ENCODE assay signal across 29 cellular contexts in the genomic region with DNA sequence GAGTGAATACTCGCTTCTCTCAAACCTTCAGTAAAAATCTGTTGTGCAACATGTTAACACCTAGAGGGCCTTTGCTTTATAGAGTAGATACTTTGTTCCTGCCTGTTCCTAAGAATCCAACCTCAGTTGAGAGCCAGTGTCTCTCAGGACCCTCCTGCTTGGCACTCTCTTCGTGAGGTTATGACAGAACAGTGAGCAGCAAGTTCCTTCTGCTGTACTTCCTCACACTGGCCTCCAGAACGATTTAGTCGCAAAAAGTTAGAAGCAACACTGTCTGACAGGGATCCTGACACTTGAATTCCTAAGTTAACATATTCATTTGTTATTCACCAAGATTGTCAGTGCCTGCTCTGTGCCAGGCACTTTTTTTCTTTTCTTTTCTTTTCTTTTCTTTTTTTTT. TPM values are rescaled to one million over a fixed set of nuclear protein-coding genes. Genes with fewer than 3 reads are reported as not detected.
DNase-seq lines count a peak whose midpoint lies in the region; ATAC-seq and TF ChIP-seq lines count a peak whose summit lies in the region.
"Had no signal": no experiment of that assay in that cellular context is flagged by ENCODE, and none has a peak within 500 bp of the region (broad histone marks: within the 10 kb centered on the region; RNA-seq: fewer than 3 reads in every experiment).

No MANE protein-coding gene starts in this region.

- H3K4me1 ChIP-seq in cardiac muscle cell (ENCODE audit: low read depth) (no peaks in the 10 kb centered on the region), left ventricle myocardium inferior (peaks cover 16% of the 10 kb centered on the region), sigmoid colon (no peaks in the 10 kb centered on the region)
- H3K4me1 ChIP-seq: ascending aorta, spleen, upper lobe of left lung had no signal

- H3K36me3 Mint-ChIP-seq in T-cell (peaks cover 39% of the 10 kb centered on the region), brain (peaks cover 73% of the 10 kb centered on the region)

- no peak overlapping the region for H3K4me3 Mint-ChIP-seq in T-cell
- no peak overlapping the region for H3K4me3 Mint-ChIP-seq in brain
- H3K4me3 Mint-ChIP-seq: activated CD4-positive, alpha-beta T cell treated with anti-CD3 and anti-CD28 coated beads, Interleukin-2, amount 10 ng/mL, durations not matched to agents 7 days and 5 days; dendritic cell treated with granulocyte-macrophage colony-stimulating factor and Interleukin-4, amounts not matched to agents 40 ng/mL and 50 ng/mL, for 4 days; GM23338; neural progenitor cell had no signal

- TF ChIP-seq POLR2A in sigmoid colon (IDR thresholded peaks at IDR 0.05) = no peak

- 77 to 86% methylated on average over 4 of the region's 4 CpGs for WGBS in sigmoid colon, 2 donors

- H3K27ac ChIP-seq in cardiac muscle cell = peak overlapping the region; percentile 32
- no peak overlapping the region for H3K27ac ChIP-seq in left ventricle myocardium inferior (replicated peaks)
- no peak overlapping the region for H3K27ac ChIP-seq in sigmoid colon
- H3K27ac ChIP-seq: ascending aorta, neural progenitor cell, RWPE1, spleen, upper lobe of left lung had no signal

- no peaks in the 10 kb centered on the region for H3K9me3 ChIP-seq in cardiac muscle cell (ENCODE audit: low read depth)
- H3K9me3 ChIP-seq in left ventricle myocardium inferior (replicated peaks) = no peaks in the 10 kb centered on the region
- no peaks in the 10 kb centered on the region for H3K9me3 ChIP-seq in sigmoid colon
- H3K9me3 ChIP-seq: ascending aorta, mucosa of descending colon, spleen, upper lobe of left lung had no signal

- TF ChIP-seq CTCF in cardiac muscle cell (IDR thresholded peaks at IDR 0.05; ENCODE audit: low read depth, low read length) = no peak
- TF ChIP-seq CTCF in left ventricle myocardium inferior (IDR thresholded peaks at IDR 0.05; ENCODE audit: borderline replicate concordance) = no peak
- no peak for TF ChIP-seq CTCF in brain (conservative IDR thresholded peaks at IDR 0.05)
- no peak for TF ChIP-seq CTCF in sigmoid colon (IDR thresholded peaks at IDR 0.05)

- H3K36me3 ChIP-seq in cardiac muscle cell = peaks cover 15% of the 10 kb centered on the region
- H3K36me3 ChIP-seq in left ventricle myocardium inferior = peaks cover 31% of the 10 kb centered on the region
- H3K36me3 ChIP-seq in sigmoid colon = peaks cover 0 to 33% (median 7%) of the 10 kb centered on the region in 4 donors
- H3K36me3 ChIP-seq: neural progenitor cell had no signal

- H3K27ac Mint-ChIP-seq in T-cell (peak overlapping the region; percentile 55 to 61), brain (peak overlapping the region in 3 of 5 experiments; percentile 33 to 59 (median 50))
- H3K27ac Mint-ChIP-seq: dendritic cell treated with granulocyte-macrophage colony-stimulating factor and Interleukin-4, amounts not matched to agents 40 ng/mL and 50 ng/mL, for 4 days; GM23338; neural progenitor cell had no signal

- ATAC-seq in T-cell (replicated peaks in 1 of 4) = no peak
- ATAC-seq: GM23338, HepG2, mucosa of descending colon, right cardiac atrium had no signal

- H3K4me3 ChIP-seq in cardiac muscle cell = no peak overlapping the region
- no peak overlapping the region for H3K4me3 ChIP-seq in left ventricle myocardium inferior
- no peak overlapping the region for H3K4me3 ChIP-seq in sigmoid colon
- H3K4me3 ChIP-seq: ascending aorta, GM23338, lung, mucosa of descending colon, neural progenitor cell, spleen, upper lobe of left lung had no signal

- intact Hi-C loops in left ventricle myocardium inferior (cut with micrococcal nuclease) (no loop called here), sigmoid colon (cut with DNase I) (no loop called here)

- H3K27me3 Mint-ChIP-seq in T-cell (no peaks in the 10 kb centered on the region), brain (no peaks in the 10 kb centered on the region)
- H3K27me3 Mint-ChIP-seq: activated CD4-positive, alpha-beta T cell treated with anti-CD3 and anti-CD28 coated beads, Interleukin-2, amount 10 ng/mL, durations not matched to agents 7 days and 5 days; dendritic cell treated with granulocyte-macrophage colony-stimulating factor and Interleukin-4, amounts not matched to agents 40 ng/mL and 50 ng/mL, for 4 days had no signal

- H3K4me1 Mint-ChIP-seq in T-cell (peaks cover 9 to 17% (median 11%) of the 10 kb centered on the region in 3 donors), brain (peaks cover 4% of the 10 kb centered on the region)

- H3K27me3 ChIP-seq in cardiac muscle cell = no peaks in the 10 kb centered on the region
- H3K27me3 ChIP-seq in left ventricle myocardium inferior (ENCODE audit: low read depth) = no peaks in the 10 kb centered on the region
- H3K27me3 ChIP-seq in sigmoid colon = no peaks in the 10 kb centered on the region
- H3K27me3 ChIP-seq: ascending aorta, neural progenitor cell, spleen, upper lobe of left lung had no signal

- no peak for DNase-seq in cardiac muscle cell (ENCODE audit: low read depth in 1 of 2, low spot score in 1 of 2)
- no peak for DNase-seq in left ventricle myocardium inferior
- DNase-seq in T-cell = no peak
- no peak for DNase-seq in cortex of kidney (lab: John Stamatoyannopoulos, UW)
- DNase-seq in stimulated activated CD4-positive, alpha-beta T cell treated with anti-CD3 and anti-CD28 coated beads, Interleukin-2, amount 100 ng/mL, for 24 hours = no peak
- no peak for DNase-seq in sigmoid colon
- DNase-seq: activated CD4-positive, alpha-beta T cell treated with anti-CD3 and anti-CD28 coated beads, Interleukin-2, amount 10 ng/mL, durations not matched to agents 7 days and 5 days; activated CD8-positive, alpha-beta memory T cell treated with anti-CD3 and anti-CD28 coated beads, Interleukin-2, amount 50 U/mL, for 4 hours; activated gamma-delta T cell; caudate nucleus; Karpas-422; mucosa of descending colon; MV-4-11; NCI-H1436 treated with DMSO at 0.1 percent for 48 hours; posterior cingulate gyrus; right cardiac atrium; spleen; stimulated activated CD4-positive, alpha-beta T cell treated with anti-CD3 and anti-CD28 coated beads, Interleukin-2, amount 100 ng/mL, for 48 hours; T-helper 1 cell; upper lobe of left lung had no signal

- CTCF ChIA-PET in T-cell (lab: Charles Lee) = interaction anchor here (0.5 to 1.0 kb wide), 3 partner anchors 756 to 919 kb away, joined by 3 to 5 read pairs (median 3); no protein-coding TSS in a partner anchor

- TF ChIP-seq EP300 in sigmoid colon (IDR thresholded peaks at IDR 0.05) = no peak

- POLR2A ChIA-PET in T-cell (lab: Charles Lee) = no interaction called here

- H3K9me3 Mint-ChIP-seq in T-cell (no peaks in the 10 kb centered on the region), brain (peaks cover 0 to 13% (median 5%) of the 10 kb centered on the region in 5 experiments)
- H3K9me3 Mint-ChIP-seq: activated CD4-positive, alpha-beta T cell treated with anti-CD3 and anti-CD28 coated beads, Interleukin-2, amount 10 ng/mL, durations not matched to agents 7 days and 5 days; dendritic cell treated with granulocyte-macrophage colony-stimulating factor and Interleukin-4, amounts not matched to agents 40 ng/mL and 50 ng/mL, for 4 days had no signal

RNA-seq across cellular contexts. Expression of a gene that starts 57.1 kb away (rescaled TPM):
- total RNA-seq in cardiac muscle cell = 389 and 411 TPM in 2 replicates
- 484 and 536 TPM in 2 replicates for polyA plus RNA-seq in cardiac muscle cell
- 25.5 TPM for total RNA-seq in left ventricle myocardium inferior
- total RNA-seq in T-cell = 10 to 100 TPM; 21.9 to 41.2 (median 34.8) TPM
- 519 TPM for polyA plus RNA-seq in brain (ENCODE audit: insufficient read depth, low read depth, low replicate concordance)
- 100 to 1,000 TPM; 107 to 206 (median 117) TPM for total RNA-seq in sigmoid colon
- 1,000 to 10,000 TPM in 1 of 3 donors, 100 to 1,000 TPM in 2; 489 to 1,275 (median 498) TPM for polyA plus RNA-seq in sigmoid colon
- total RNA-seq: OCI-LY7 had no signal
